In the genomic region with DNA sequence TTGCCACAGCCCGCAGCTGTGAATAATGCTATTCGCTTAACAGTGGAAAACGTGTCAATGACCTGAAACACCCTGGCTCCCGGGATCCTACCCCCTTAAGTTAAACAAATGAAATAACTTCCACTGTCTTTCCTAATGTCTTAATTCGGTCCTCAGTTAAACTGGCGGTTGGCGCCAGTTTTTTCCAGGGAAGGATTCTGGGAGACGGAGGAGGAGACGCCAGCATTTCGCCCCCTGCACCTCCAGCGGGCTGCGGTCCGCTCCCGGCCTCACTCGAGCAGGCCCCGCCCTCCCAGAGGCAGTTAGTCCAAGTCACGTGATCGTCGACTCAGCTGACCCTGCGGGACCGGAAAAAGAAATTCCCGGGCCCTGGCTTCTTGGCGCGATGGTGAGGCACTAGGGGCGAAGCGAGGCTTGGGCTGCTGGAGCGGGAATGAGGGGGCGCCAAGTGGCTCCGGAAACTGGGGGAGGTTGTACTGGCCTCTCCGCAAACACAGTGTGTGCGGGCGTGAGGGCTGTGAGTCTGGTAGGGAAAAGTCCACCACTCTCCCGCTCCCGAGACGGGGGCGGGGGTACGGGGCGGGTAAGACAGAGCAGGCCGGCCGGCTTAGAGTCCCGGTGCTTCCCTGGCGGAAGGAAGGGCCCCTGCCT, we compare ENCODE assay signal across 1 cellular context.
TF ChIP-seq lines count a peak whose summit lies in the region.

A gene (plus strand): TSS at position 359 of the 651 bp plus-strand sequence. CDS start 27 bp downstream, at position 386.

TF ChIP-seq in HepG2, 621 proteins besides CTCF, POLR2A, EP300 and RAD21 (continued from another document and continues in another):
- TF ChIP-seq, protein P1, sequence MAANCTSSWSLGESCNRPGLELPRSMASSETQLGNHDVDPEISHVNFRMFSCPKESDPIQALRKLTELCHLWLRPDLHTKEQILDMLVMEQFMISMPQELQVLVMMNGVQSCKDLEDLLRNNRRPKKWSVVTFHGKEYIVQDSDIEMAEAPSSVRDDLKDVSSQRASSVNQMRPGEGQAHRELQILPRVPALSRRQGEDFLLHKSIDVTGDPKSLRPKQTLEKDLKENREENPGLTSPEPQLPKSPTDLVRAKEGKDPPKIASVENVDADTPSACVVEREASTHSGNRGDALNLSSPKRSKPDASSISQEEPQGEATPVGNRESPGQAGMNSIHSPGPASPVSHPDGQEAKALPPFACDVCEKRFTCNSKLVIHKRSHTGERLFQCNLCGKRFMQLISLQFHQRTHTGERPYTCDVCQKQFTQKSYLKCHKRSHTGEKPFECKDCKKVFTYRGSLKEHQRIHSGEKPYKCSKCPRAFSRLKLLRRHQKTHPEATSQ (CRISPR knock-in tag; IDR thresholded peaks at IDR 0.05; ENCODE audit: borderline replicate concordance) = no peak
- no peak for TF ChIP-seq NFYC (CRISPR knock-in tag; IDR thresholded peaks at IDR 0.05)
- TF ChIP-seq ZNF501 (CRISPR knock-in tag; IDR thresholded peaks at IDR 0.05) = peak; percentile 86
- peak; percentile 83 for TF ChIP-seq ZNF331 (CRISPR knock-in tag; IDR thresholded peaks at IDR 0.05)
- TF ChIP-seq GPN1 (CRISPR knock-in tag; IDR thresholded peaks at IDR 0.05; ENCODE audit: borderline replicate concordance) = no peak
- TF ChIP-seq ZNF629 (CRISPR knock-in tag; conservative IDR thresholded peaks at IDR 0.05) = no peak
- TF ChIP-seq, protein P2, sequence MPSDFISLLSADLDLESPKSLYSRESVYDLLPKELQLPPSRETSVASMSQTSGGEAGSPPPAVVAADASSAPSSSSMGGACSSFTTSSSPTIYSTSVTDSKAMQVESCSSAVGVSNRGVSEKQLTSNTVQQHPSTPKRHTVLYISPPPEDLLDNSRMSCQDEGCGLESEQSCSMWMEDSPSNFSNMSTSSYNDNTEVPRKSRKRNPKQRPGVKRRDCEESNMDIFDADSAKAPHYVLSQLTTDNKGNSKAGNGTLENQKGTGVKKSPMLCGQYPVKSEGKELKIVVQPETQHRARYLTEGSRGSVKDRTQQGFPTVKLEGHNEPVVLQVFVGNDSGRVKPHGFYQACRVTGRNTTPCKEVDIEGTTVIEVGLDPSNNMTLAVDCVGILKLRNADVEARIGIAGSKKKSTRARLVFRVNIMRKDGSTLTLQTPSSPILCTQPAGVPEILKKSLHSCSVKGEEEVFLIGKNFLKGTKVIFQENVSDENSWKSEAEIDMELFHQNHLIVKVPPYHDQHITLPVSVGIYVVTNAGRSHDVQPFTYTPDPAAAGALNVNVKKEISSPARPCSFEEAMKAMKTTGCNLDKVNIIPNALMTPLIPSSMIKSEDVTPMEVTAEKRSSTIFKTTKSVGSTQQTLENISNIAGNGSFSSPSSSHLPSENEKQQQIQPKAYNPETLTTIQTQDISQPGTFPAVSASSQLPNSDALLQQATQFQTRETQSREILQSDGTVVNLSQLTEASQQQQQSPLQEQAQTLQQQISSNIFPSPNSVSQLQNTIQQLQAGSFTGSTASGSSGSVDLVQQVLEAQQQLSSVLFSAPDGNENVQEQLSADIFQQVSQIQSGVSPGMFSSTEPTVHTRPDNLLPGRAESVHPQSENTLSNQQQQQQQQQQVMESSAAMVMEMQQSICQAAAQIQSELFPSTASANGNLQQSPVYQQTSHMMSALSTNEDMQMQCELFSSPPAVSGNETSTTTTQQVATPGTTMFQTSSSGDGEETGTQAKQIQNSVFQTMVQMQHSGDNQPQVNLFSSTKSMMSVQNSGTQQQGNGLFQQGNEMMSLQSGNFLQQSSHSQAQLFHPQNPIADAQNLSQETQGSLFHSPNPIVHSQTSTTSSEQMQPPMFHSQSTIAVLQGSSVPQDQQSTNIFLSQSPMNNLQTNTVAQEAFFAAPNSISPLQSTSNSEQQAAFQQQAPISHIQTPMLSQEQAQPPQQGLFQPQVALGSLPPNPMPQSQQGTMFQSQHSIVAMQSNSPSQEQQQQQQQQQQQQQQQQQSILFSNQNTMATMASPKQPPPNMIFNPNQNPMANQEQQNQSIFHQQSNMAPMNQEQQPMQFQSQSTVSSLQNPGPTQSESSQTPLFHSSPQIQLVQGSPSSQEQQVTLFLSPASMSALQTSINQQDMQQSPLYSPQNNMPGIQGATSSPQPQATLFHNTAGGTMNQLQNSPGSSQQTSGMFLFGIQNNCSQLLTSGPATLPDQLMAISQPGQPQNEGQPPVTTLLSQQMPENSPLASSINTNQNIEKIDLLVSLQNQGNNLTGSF (CRISPR knock-in tag; IDR thresholded peaks at IDR 0.05) = no peak
- no peak for TF ChIP-seq IRX3 (CRISPR knock-in tag; IDR thresholded peaks at IDR 0.05; ENCODE audit: borderline replicate concordance, low read depth)
- TF ChIP-seq, protein P3, sequence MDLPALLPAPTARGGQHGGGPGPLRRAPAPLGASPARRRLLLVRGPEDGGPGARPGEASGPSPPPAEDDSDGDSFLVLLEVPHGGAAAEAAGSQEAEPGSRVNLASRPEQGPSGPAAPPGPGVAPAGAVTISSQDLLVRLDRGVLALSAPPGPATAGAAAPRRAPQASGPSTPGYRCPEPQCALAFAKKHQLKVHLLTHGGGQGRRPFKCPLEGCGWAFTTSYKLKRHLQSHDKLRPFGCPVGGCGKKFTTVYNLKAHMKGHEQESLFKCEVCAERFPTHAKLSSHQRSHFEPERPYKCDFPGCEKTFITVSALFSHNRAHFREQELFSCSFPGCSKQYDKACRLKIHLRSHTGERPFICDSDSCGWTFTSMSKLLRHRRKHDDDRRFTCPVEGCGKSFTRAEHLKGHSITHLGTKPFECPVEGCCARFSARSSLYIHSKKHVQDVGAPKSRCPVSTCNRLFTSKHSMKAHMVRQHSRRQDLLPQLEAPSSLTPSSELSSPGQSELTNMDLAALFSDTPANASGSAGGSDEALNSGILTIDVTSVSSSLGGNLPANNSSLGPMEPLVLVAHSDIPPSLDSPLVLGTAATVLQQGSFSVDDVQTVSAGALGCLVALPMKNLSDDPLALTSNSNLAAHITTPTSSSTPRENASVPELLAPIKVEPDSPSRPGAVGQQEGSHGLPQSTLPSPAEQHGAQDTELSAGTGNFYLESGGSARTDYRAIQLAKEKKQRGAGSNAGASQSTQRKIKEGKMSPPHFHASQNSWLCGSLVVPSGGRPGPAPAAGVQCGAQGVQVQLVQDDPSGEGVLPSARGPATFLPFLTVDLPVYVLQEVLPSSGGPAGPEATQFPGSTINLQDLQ (CRISPR knock-in tag; IDR thresholded peaks at IDR 0.05) = no peak
- TF ChIP-seq ZNF614 (CRISPR knock-in tag; IDR thresholded peaks at IDR 0.05; ENCODE audit: borderline replicate concordance) = 0 out of 2 replicates have a peak, but pooled peaks have one; percentile 74
- TF ChIP-seq, protein P4, sequence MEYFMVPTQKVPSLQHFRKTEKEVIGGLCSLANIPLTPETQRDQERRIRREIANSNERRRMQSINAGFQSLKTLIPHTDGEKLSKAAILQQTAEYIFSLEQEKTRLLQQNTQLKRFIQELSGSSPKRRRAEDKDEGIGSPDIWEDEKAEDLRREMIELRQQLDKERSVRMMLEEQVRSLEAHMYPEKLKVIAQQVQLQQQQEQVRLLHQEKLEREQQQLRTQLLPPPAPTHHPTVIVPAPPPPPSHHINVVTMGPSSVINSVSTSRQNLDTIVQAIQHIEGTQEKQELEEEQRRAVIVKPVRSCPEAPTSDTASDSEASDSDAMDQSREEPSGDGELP (IDR thresholded peaks at IDR 0.05; ENCODE audit: borderline replicate concordance, low read depth) = peak; percentile 60; the same call in 1 of the 2 replicates
- TF ChIP-seq ARNT (IDR thresholded peaks at IDR 0.05) = no peak
- peak in 1 of 2 experiments; percentile 53; a peak in 1 of 4 replicates for TF ChIP-seq NR2F1 (CRISPR knock-in tag; IDR thresholded peaks at IDR 0.05)
- no peak for TF ChIP-seq PLRG1 (conservative IDR thresholded peaks at IDR 0.05)
- TF ChIP-seq EZH2 (conservative IDR thresholded peaks at IDR 0.05; ENCODE audit: low read depth, low read length) = no peak
- peak; percentile 88 for TF ChIP-seq TARDBP (CRISPR knock-in tag; IDR thresholded peaks at IDR 0.05)
- TF ChIP-seq ZBTB7B (CRISPR knock-in tag; IDR thresholded peaks at IDR 0.05) = peak; percentile 90
- no peak for TF ChIP-seq ZNF234 (CRISPR knock-in tag; conservative IDR thresholded peaks at IDR 0.05)
- peak; percentile 42; the same call in 1 of the 2 replicates for TF ChIP-seq SNAI1 (CRISPR knock-in tag; IDR thresholded peaks at IDR 0.05; ENCODE audit: borderline replicate concordance)
- 0 out of 2 replicates have a peak, but pooled peaks have one; percentile 73 for TF ChIP-seq MEF2D (CRISPR knock-in tag; IDR thresholded peaks at IDR 0.05)
- no peak for TF ChIP-seq ZC3H13 (CRISPR knock-in tag; IDR thresholded peaks at IDR 0.05)
- no peak; the same call in 1 of the 2 replicates for TF ChIP-seq ZNF761 (CRISPR knock-in tag; conservative IDR thresholded peaks at IDR 0.05)
- TF ChIP-seq NR2C2 (CRISPR knock-in tag; IDR thresholded peaks at IDR 0.05; ENCODE audit: borderline replicate concordance) = peak; percentile 60
- TF ChIP-seq, protein P5, sequence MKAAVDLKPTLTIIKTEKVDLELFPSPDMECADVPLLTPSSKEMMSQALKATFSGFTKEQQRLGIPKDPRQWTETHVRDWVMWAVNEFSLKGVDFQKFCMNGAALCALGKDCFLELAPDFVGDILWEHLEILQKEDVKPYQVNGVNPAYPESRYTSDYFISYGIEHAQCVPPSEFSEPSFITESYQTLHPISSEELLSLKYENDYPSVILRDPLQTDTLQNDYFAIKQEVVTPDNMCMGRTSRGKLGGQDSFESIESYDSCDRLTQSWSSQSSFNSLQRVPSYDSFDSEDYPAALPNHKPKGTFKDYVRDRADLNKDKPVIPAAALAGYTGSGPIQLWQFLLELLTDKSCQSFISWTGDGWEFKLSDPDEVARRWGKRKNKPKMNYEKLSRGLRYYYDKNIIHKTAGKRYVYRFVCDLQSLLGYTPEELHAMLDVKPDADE (CRISPR knock-in tag; IDR thresholded peaks at IDR 0.05) = no peak
- no peak for TF ChIP-seq SIX1 (CRISPR knock-in tag; IDR thresholded peaks at IDR 0.05; ENCODE audit: borderline replicate concordance)
- peak; percentile 99 for TF ChIP-seq HDAC1 (CRISPR knock-in tag; IDR thresholded peaks at IDR 0.05)
- TF ChIP-seq SATB2 (CRISPR knock-in tag; IDR thresholded peaks at IDR 0.05) = no peak
- TF ChIP-seq ZNF749 (CRISPR knock-in tag; IDR thresholded peaks at IDR 0.05; ENCODE audit: borderline replicate concordance) = peak; percentile 90; the same call in 1 of the 2 replicates
- TF ChIP-seq HDAC2 (CRISPR knock-in tag; IDR thresholded peaks at IDR 0.05) = peak; percentile 90
- peak; percentile 58 for TF ChIP-seq HCFC1 (IDR thresholded peaks at IDR 0.05; ENCODE audit: low read depth, low read length)
- 0 out of 2 replicates have a peak, but pooled peaks have one; percentile 60 for TF ChIP-seq CENPT (CRISPR knock-in tag; IDR thresholded peaks at IDR 0.05; ENCODE audit: low read depth)
- no peak for TF ChIP-seq ZNF569 (CRISPR knock-in tag; IDR thresholded peaks at IDR 0.05; ENCODE audit: borderline replicate concordance)
- TF ChIP-seq, protein P6, sequence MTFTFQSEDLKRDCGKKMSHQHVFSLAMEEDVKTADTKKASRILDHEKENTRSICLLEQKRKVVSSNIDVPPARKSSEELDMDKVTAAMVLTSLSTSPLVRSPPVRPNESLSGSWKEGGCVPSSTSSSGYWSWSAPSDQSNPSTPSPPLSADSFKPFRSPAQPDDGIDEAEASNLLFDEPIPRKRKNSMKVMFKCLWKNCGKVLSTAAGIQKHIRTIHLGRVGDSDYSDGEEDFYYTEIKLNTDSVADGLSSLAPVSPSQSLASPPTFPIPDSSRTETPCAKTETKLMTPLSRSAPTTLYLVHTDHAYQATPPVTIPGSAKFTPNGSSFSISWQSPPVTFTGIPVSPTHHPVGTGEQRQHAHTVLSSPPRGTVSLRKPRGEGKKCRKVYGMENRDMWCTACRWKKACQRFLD (CRISPR knock-in tag; IDR thresholded peaks at IDR 0.05; ENCODE audit: borderline replicate concordance) = peak; percentile 68; the same call in 1 of the 2 replicates
- TF ChIP-seq ZBTB21 (CRISPR knock-in tag; IDR thresholded peaks at IDR 0.05) = peak; percentile 53; the same call in 1 of the 2 replicates
- no peak for TF ChIP-seq ZNF737 (CRISPR knock-in tag; IDR thresholded peaks at IDR 0.05; ENCODE audit: borderline replicate concordance)
- peak; percentile 96 for TF ChIP-seq SIN3A (IDR thresholded peaks at IDR 0.05; ENCODE audit: borderline replicate concordance, low read depth, low read length)
- TF ChIP-seq NR2F2 (IDR thresholded peaks at IDR 0.05; ENCODE audit: borderline replicate concordance, low read depth) = peak; percentile 36; the same call in 1 of the 2 replicates
- peak; percentile 80 for TF ChIP-seq ARNT2 (CRISPR knock-in tag; IDR thresholded peaks at IDR 0.05; ENCODE audit: low read depth)
- TF ChIP-seq PHF20 (CRISPR knock-in tag; IDR thresholded peaks at IDR 0.05) = peak; percentile 99
- TF ChIP-seq, protein P7, sequence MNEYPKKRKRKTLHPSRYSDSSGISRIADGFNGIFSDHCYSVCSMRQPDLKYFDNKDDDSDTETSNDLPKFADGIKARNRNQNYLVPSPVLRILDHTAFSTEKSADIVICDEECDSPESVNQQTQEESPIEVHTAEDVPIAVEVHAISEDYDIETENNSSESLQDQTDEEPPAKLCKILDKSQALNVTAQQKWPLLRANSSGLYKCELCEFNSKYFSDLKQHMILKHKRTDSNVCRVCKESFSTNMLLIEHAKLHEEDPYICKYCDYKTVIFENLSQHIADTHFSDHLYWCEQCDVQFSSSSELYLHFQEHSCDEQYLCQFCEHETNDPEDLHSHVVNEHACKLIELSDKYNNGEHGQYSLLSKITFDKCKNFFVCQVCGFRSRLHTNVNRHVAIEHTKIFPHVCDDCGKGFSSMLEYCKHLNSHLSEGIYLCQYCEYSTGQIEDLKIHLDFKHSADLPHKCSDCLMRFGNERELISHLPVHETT (CRISPR knock-in tag; conservative IDR thresholded peaks at IDR 0.05) = peak; percentile 78
- peak; percentile 62 for TF ChIP-seq PTBP1 (IDR thresholded peaks at IDR 0.05; ENCODE audit: low read depth, low read length, poor library complexity, severe bottlenecking)
- TF ChIP-seq, protein P8, sequence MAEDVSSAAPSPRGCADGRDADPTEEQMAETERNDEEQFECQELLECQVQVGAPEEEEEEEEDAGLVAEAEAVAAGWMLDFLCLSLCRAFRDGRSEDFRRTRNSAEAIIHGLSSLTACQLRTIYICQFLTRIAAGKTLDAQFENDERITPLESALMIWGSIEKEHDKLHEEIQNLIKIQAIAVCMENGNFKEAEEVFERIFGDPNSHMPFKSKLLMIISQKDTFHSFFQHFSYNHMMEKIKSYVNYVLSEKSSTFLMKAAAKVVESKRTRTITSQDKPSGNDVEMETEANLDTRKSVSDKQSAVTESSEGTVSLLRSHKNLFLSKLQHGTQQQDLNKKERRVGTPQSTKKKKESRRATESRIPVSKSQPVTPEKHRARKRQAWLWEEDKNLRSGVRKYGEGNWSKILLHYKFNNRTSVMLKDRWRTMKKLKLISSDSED (CRISPR knock-in tag; IDR thresholded peaks at IDR 0.05) = 0 out of 2 replicates have a peak, but pooled peaks have one; percentile 48
- TF ChIP-seq POLR2AphosphoS5 (IDR thresholded peaks at IDR 0.05; ENCODE audit: low read depth, low read length) = peak; percentile 72
